8 cellular contexts compared by ENCODE assay signal in the genomic region with DNA sequence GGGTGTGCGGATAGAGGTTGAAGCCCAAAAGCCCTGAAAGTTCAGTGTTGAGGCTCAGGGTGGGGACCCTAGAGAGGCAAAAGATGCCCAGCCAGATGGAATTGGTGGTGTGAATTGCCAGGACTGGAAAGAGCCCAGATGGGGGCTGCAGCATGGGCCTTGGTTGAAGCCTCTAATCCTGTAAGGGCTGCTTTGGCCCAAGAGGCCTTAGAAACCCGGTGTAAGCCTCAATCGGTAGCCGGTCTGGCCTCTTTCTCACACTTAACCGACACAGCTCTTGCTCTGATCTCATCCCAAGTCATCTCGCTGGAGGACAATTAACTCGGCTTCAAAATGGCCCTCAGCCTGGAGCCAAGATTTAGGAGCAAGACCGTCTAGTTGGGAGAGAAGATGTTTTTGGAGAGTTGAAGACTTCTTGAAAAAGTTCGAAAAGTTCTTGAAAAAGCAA. TPM values are rescaled to one million over a fixed set of nuclear protein-coding genes. Genes with fewer than 3 reads are reported as not detected.
DNase-seq lines count a peak whose midpoint lies in the region; ATAC-seq and TF ChIP-seq lines count a peak whose summit lies in the region.

No MANE protein-coding gene starts in this region.

- DNase-seq in AG09309 (ENCODE audit: low read depth) = no peak
- peak; percentile 48 for DNase-seq in Jurkat, Clone E6-1 (ENCODE audit: low read depth, low spot score)
- DNase-seq in activated T-cell treated with anti-CD3 and anti-CD28 coated beads, Interleukin-2, amount 50 U/mL, for 48 hours = peak; percentile 68 to 69
- DNase-seq in Right ventricle myocardium superior = no peak
- peak; percentile 35 for DNase-seq in retina
- DNase-seq in T-helper 9 cell = no peak

- H3K4me3 ChIP-seq in AG09309 (ENCODE audit: control insufficient read depth, low read depth, low read length) = peak overlapping the region; percentile 79
- peak overlapping the region; percentile 99 for H3K4me3 ChIP-seq in Jurkat, Clone E6-1 (ENCODE audit: low read length)

- TF ChIP-seq CTCF in AG09309 (IDR thresholded peaks at IDR 0.05; ENCODE audit: control insufficient read depth, insufficient read depth, low read depth, low read length, missing control alignments) = no peak

- peak; percentile 11 for ATAC-seq in Right ventricle myocardium superior (ENCODE audit: poor library complexity)
- ATAC-seq in GM21515 (IDR thresholded peaks at IDR 0.05; ENCODE audit: unreplicated experiment) = no peak
- ATAC-seq in GM18498 (IDR thresholded peaks at IDR 0.05; ENCODE audit: unreplicated experiment) = no peak

- intact Hi-C loops in Right ventricle myocardium superior (cut with DNase I) = loop anchor here (5.0 kb wide), 1 partner anchor 34 kb away; a partner anchor contains a TSS

RNA-seq across cellular contexts. Expression of a gene that starts 2.0 kb away (rescaled TPM):
- 623 TPM for polyA plus RNA-seq in Jurkat, Clone E6-1 (2012; ENCODE audit: insufficient read depth, insufficient read length)
- total RNA-seq in Right ventricle myocardium superior = 74.7 TPM

RNA-seq across cellular contexts. Expression of a gene that starts 33.4 kb away (rescaled TPM):
- 126 TPM for polyA plus RNA-seq in Jurkat, Clone E6-1 (2012; ENCODE audit: insufficient read depth, insufficient read length)
- 16.8 TPM for total RNA-seq in Right ventricle myocardium superior

Comparison
In these comparisons a context has a peak if more than half of its experiments do, and no peak if none do; other contexts are left out.
1. DNase-seq: peak in Jurkat, Clone E6-1 (single experiment), activated T-cell treated with anti-CD3 and anti-CD28 coated beads, Interleukin-2, amount 50 U/mL, for 48 hours (2 of 2) and retina (single experiment); none in AG09309 (single experiment), Right ventricle myocardium superior (single experiment) and T-helper 9 cell (single experiment).